ENCODE assay signal across 9 cellular contexts in the genomic region with DNA sequence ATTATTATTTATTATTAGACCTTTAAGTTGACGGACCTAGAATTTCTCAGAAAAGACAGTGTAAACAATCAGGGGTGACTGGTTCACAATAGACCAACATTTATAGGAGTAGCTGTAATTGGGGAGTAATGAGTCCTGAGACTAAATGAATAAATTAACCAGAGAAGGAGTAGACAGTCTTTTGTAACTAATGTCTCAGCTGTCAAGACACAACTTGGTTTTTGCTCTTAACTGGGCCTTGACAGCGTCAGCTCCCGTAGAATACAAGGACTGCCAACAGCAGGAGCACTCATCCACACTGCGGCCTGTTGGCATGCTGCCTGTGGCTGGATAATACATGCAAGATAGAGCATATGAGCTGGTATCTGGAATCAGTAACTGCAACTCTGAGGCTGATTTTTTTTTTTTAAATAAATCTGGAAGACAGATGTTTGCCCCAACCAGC.
A peak's percentile ranks its signal among the peaks of the same experiment; 100 is the strongest.
DNase-seq lines count a peak whose midpoint lies in the region; ATAC-seq and TF ChIP-seq lines count a peak whose summit lies in the region.
"Had no signal": no experiment of that assay in that cellular context is flagged by ENCODE, and none has a peak within 500 bp of the region (broad histone marks: within the 10 kb centered on the region; RNA-seq: fewer than 3 reads in every experiment).

No MANE protein-coding gene starts in this region.

- no peak overlapping the region for H3K14ac ChIP-seq in mesenchymal stem cell (ENCODE audit: low read length in 2 of 2)

- H4K91ac ChIP-seq in mesenchymal stem cell (ENCODE audit: low read length), result no peak overlapping the region

- POLR2A ChIA-PET in AG04450 (lab: Yijun Ruan, JAX), result interaction anchor here (0.6 kb wide), 2 partner anchors 142 to 155 kb away, joined by 3 to 5 read pairs; no protein-coding TSS in a partner anchor

- H2BK15ac ChIP-seq in mesenchymal stem cell (ENCODE audit: low read depth, poor library complexity, severe bottlenecking), result no peak overlapping the region

- no peak overlapping the region for H2BK12ac ChIP-seq in mesenchymal stem cell (ENCODE audit: low read length in 2 of 2)

- no peak overlapping the region for H2AK5ac ChIP-seq in mesenchymal stem cell (ENCODE audit: low read length, severe bottlenecking)

- no peaks in the 10 kb centered on the region for H3K36me3 Mint-ChIP-seq in activated naive CD8-positive, alpha-beta T cell treated with anti-CD3 and anti-CD28 coated beads for 36 hours

- H3K9ac ChIP-seq in mesenchymal stem cell (ENCODE audit: low read length), result peak overlapping the region; percentile 67

- ATAC-seq in HG02588 (IDR thresholded peaks at IDR 0.05; ENCODE audit: unreplicated experiment), result no peak
- no peak for ATAC-seq in GM21423 (IDR thresholded peaks at IDR 0.05; ENCODE audit: unreplicated experiment)

- H3K23ac ChIP-seq in mesenchymal stem cell (ENCODE audit: low read length in 2 of 2), result no peak overlapping the region

- H3K27me3 Mint-ChIP-seq in activated naive CD8-positive, alpha-beta T cell treated with anti-CD3 and anti-CD28 coated beads for 36 hours, result peaks cover 7% of the 10 kb centered on the region

- H3K9me3 Mint-ChIP-seq in activated naive CD8-positive, alpha-beta T cell treated with anti-CD3 and anti-CD28 coated beads for 36 hours, result no peaks in the 10 kb centered on the region

- H3K27ac Mint-ChIP-seq in activated naive CD8-positive, alpha-beta T cell treated with anti-CD3 and anti-CD28 coated beads for 36 hours, result no peak overlapping the region

- no peak overlapping the region for H3K4me3 Mint-ChIP-seq in activated naive CD8-positive, alpha-beta T cell treated with anti-CD3 and anti-CD28 coated beads for 36 hours

- no peak for TF ChIP-seq CTCF in AG04450 (IDR thresholded peaks at IDR 0.05; ENCODE audit: low read depth, low read length)

- H2BK120ac ChIP-seq in mesenchymal stem cell (ENCODE audit: low read depth, low read length), result no peak overlapping the region

- 4% methylated on average over 4 of the region's 4 CpGs for WGBS in mesenchymal stem cell

- H3K4ac ChIP-seq in mesenchymal stem cell (ENCODE audit: low read depth in 1 of 2, low read length in 2 of 2), result no peak overlapping the region

- no peak overlapping the region for H2BK5ac ChIP-seq in mesenchymal stem cell (ENCODE audit: low read depth, low read length, poor library complexity, severe bottlenecking)

- H3K18ac ChIP-seq in mesenchymal stem cell (ENCODE audit: low read depth in 1 of 2, low read length in 2 of 2), result no peak overlapping the region

- peaks cover 3% of the 10 kb centered on the region for H3K79me1 ChIP-seq in mesenchymal stem cell (replicated peaks; ENCODE audit: low read length, poor library complexity, severe bottlenecking)

- no peaks in the 10 kb centered on the region for H3K36me3 ChIP-seq in mesenchymal stem cell (ENCODE audit: control insufficient read depth in 1 of 2, insufficient read depth in 2 of 2, low read depth in 1 of 2, low read length in 2 of 2)

- H4K8ac ChIP-seq in mesenchymal stem cell (ENCODE audit: low read length), result no peak overlapping the region

- H3K27me3 ChIP-seq in AG04450 (ENCODE audit: control insufficient read depth, insufficient read depth, low read length), result no peaks in the 10 kb centered on the region
- H3K27me3 ChIP-seq in mesenchymal stem cell (ENCODE audit: control insufficient read depth in 1 of 2, insufficient read depth in 1 of 2, low read length in 2 of 2), result no peaks in the 10 kb centered on the region

- H3K4me3 ChIP-seq in AG04450 (ENCODE audit: low read depth, low read length) (no peak overlapping the region), mesenchymal stem cell (ENCODE audit: insufficient read depth in 1 of 2, low read depth in 1 of 2, low read length in 2 of 2) (no peak overlapping the region)

- no peak overlapping the region for H3K4me2 ChIP-seq in mesenchymal stem cell (ENCODE audit: low read length, poor library complexity, severe bottlenecking)

- H3K4me1 ChIP-seq in mesenchymal stem cell (ENCODE audit: control insufficient read depth, insufficient read depth, low read depth, low read length), result peaks cover 2% of the 10 kb centered on the region

- no peaks in the 10 kb centered on the region for H3K9me3 ChIP-seq in AG04450 (ENCODE audit: control insufficient read depth, insufficient read depth, low read length)
- H3K9me3 ChIP-seq in mesenchymal stem cell (ENCODE audit: control insufficient read depth, low read length), result no peaks in the 10 kb centered on the region

- H3K27ac ChIP-seq in AG04450 (ENCODE audit: low read depth, low read length), result no peak overlapping the region
- H3K27ac ChIP-seq in mesenchymal stem cell (ENCODE audit: low read length, poor library complexity, severe bottlenecking), result no peak overlapping the region
- H3K27ac ChIP-seq: C4-2B had no signal

- DNase-seq in AG04450 (ENCODE audit: low read depth, low spot score) (peak; percentile 50), NCI-H2029 (lab: John Stamatoyannopoulos, UW) (peak; percentile 64), cerebellum (ENCODE audit: low spot score) (peak; percentile 66), mesenchymal stem cell (peak; percentile 84), epidermal melanocyte (ENCODE audit: insufficient read length, low spot score) (no peak)
- DNase-seq in activated naive CD8-positive, alpha-beta T cell treated with anti-CD3 and anti-CD28 coated beads for 36 hours, result no peak

- H3K4me1 Mint-ChIP-seq in activated naive CD8-positive, alpha-beta T cell treated with anti-CD3 and anti-CD28 coated beads for 36 hours, result no peaks in the 10 kb centered on the region

- no peak overlapping the region for H2AFZ ChIP-seq in mesenchymal stem cell (ENCODE audit: low read depth, low read length)

- CTCF ChIA-PET in AG04450 (lab: Charles Lee), result no interaction called here

Comparison
In these comparisons a context has a peak if more than half of its experiments do, and no peak if none do; other contexts are left out.
1. DNase-seq: peak in AG04450 (single experiment), NCI-H2029 (single experiment), cerebellum (single experiment) and mesenchymal stem cell (single experiment); none in activated naive CD8-positive, alpha-beta T cell treated with anti-CD3 and anti-CD28 coated beads for 36 hours (single experiment) and epidermal melanocyte (single experiment).